3 cellular contexts compared by ENCODE assay signal in genomic region chr7:144303607-144304006, GRCh38. TPM values are rescaled to one million over a fixed set of nuclear protein-coding genes. Genes with fewer than 3 reads are reported as not detected.
"Had no signal": no experiment of that assay in that cellular context is flagged by ENCODE, and none has a peak within 500 bp of the region (broad histone marks: within the 10 kb centered on the region; RNA-seq: fewer than 3 reads in every experiment).

No MANE protein-coding gene starts in this region.

RNA-seq across cellular contexts. Expression of gene OR2A1, which starts 8.6 kb away (rescaled TPM):
- total RNA-seq: LHCN-M2, MCF 10A, NCI-H460 had no signal

RNA-seq across cellular contexts. Expression of gene OR2A7, which starts 39.0 kb away (rescaled TPM):
- total RNA-seq: LHCN-M2, NCI-H460 had no signal
